ENCODE assay signal across 17 cellular contexts in genomic region chr18:58308463-58308862, GRCh38.
"Had no signal": no experiment of that assay in that cellular context is flagged by ENCODE, and none has a peak within 500 bp of the region (broad histone marks: within the 10 kb centered on the region; RNA-seq: fewer than 3 reads in every experiment).

No MANE protein-coding gene starts in this region.

- FAIRE-seq: islet of Langerhans had no signal

- H3K4me3 Mint-ChIP-seq: activated CD4-positive, alpha-beta memory T cell treated with anti-CD3 and anti-CD28 coated beads for 36 hours; activated naive CD8-positive, alpha-beta T cell treated with anti-CD3 and anti-CD28 coated beads for 36 hours; activated T-cell treated with anti-CD3 and anti-CD28 coated beads, Interleukin-2, amount 50 U/mL, for 72 hours had no signal

- H3K36me3 ChIP-seq: breast epithelium, esophagus squamous epithelium, neutrophil, right atrium auricular region, spleen had no signal

- H3K27me3 ChIP-seq: breast epithelium, esophagus squamous epithelium, neutrophil, right atrium auricular region, spleen had no signal

- H3K27me3 Mint-ChIP-seq: activated naive CD8-positive, alpha-beta T cell treated with anti-CD3 and anti-CD28 coated beads for 36 hours had no signal

- H3K4me1 ChIP-seq: spleen had no signal

- DNase-seq: activated CD4-positive, alpha-beta memory T cell treated with anti-CD3 and anti-CD28 coated beads for 36 hours; activated gamma-delta T cell treated with Interleukin-2 at 50 U/mL for 16 hours; activated naive CD8-positive, alpha-beta T cell treated with anti-CD3 and anti-CD28 coated beads for 36 hours; activated T-cell treated with anti-CD3 and anti-CD28 coated beads, Interleukin-2, amount 50 U/mL, for 72 hours; anterior cingulate cortex; esophagus squamous epithelium; foreskin fibroblast; head of caudate nucleus; mesenchymal stem cell; spleen; stimulated activated CD4-positive, alpha-beta T cell treated with anti-CD3 and anti-CD28 coated beads, Interleukin-1b, Interleukin-23, amount 100 ng/mL, for 48 hours; stimulated activated naive CD4-positive, alpha-beta T cell had no signal

- H3K27ac Mint-ChIP-seq: activated CD4-positive, alpha-beta memory T cell treated with anti-CD3 and anti-CD28 coated beads for 36 hours; activated naive CD8-positive, alpha-beta T cell treated with anti-CD3 and anti-CD28 coated beads for 36 hours; activated T-cell treated with anti-CD3 and anti-CD28 coated beads, Interleukin-2, amount 50 U/mL, for 72 hours had no signal

- H3K27ac ChIP-seq: esophagus squamous epithelium, neutrophil, spleen had no signal

- H3K4me3 ChIP-seq: breast epithelium, esophagus squamous epithelium, right atrium auricular region, spleen had no signal

- ATAC-seq: activated T-cell treated with anti-CD3 and anti-CD28 coated beads, Interleukin-2, amount 50 U/mL, for 72 hours; left lobe of liver had no signal

- H3K9me3 ChIP-seq: neutrophil had no signal
